30 cellular contexts compared by ENCODE assay signal in genomic region chr18:35063875-35064274, GRCh38. TPM values are rescaled to one million over a fixed set of nuclear protein-coding genes. Genes with fewer than 3 reads are reported as not detected.
A peak's percentile ranks its signal among the peaks of the same experiment; 100 is the strongest.
DNase-seq lines count a peak whose midpoint lies in the region; ATAC-seq, FAIRE-seq and TF ChIP-seq lines count a peak whose summit lies in the region.
"Had no signal": no experiment of that assay in that cellular context is flagged by ENCODE, and none has a peak within 500 bp of the region (broad histone marks: within the 10 kb centered on the region; RNA-seq: fewer than 3 reads in every experiment).

No MANE protein-coding gene starts in this region.

- H3K27me3 Mint-ChIP-seq in natural killer cell (ENCODE audit: low read depth in 2 of 2), result no peaks in the 10 kb centered on the region
- H3K27me3 Mint-ChIP-seq in natural killer cell treated with Interleukin-12 subunit alpha and Interleukin-12 subunit beta and Interleukin-15 and Interleukin-18, amount 100 ng/mL, for 72 hours, result no peaks in the 10 kb centered on the region
- no peaks in the 10 kb centered on the region for H3K27me3 Mint-ChIP-seq in T-helper 2 cell treated with Interferon-gamma antibody and Interleukin-4, amounts not matched to agents 5 μg/mL and 100 μg/mL, for 36 hours (ENCODE audit: low read depth)

- intact Hi-C loops in natural killer cell (cut with micrococcal nuclease) (no loop called here), GM12878 (cut with micrococcal nuclease; ENCODE audit: unreplicated experiment) (no loop called here)

- no peak overlapping the region for H3K23ac ChIP-seq in mesenchymal stem cell (ENCODE audit: low read length in 2 of 2)

- no peak overlapping the region for H3K4ac ChIP-seq in mesenchymal stem cell (ENCODE audit: low read depth in 1 of 2, low read length in 2 of 2)

- DNase-seq in natural killer cell (no peak), GM12878 (ENCODE audit: low read depth, low spot score) (no peak), mesenchymal stem cell (no peak), hepatocyte (ENCODE audit: low spot score) (no peak), RKO (ENCODE audit: low spot score) (no peak)
- DNase-seq in natural killer cell treated with Interleukin-12 subunit alpha and Interleukin-12 subunit beta and Interleukin-15 and Interleukin-18, amount 100 ng/mL, for 72 hours (ENCODE audit: low spot score), result no peak
- no peak for DNase-seq in T-helper 2 cell treated with Interferon-gamma antibody and Interleukin-4, amounts not matched to agents 5 μg/mL and 100 μg/mL, for 36 hours (ENCODE audit: low spot score)
- DNase-seq: AML-193; CD8-positive, alpha-beta T cell; DMS 273 treated with DMSO at 0.1 percent for 48 hours; DMS79; GF-D8; HCEC 1CT; KBM-7; MM.1S; NCI-H1048; NCI-H1417 treated with DMSO at 0.1 percent for 48 hours; NCI-H1930; NCI-H446; NCI-H524 treated with DMSO at 0.1 percent for 48 hours; NCI-H82; OCI-M1; Peyer's patch; SJCRH30 had no signal

- H3K36me3 ChIP-seq in GM12878 (ENCODE audit: control insufficient read depth in 2 of 2, insufficient read depth in 2 of 2, low read length in 1 of 2), result no peaks in the 10 kb centered on the region
- no peaks in the 10 kb centered on the region for H3K36me3 ChIP-seq in mesenchymal stem cell (ENCODE audit: control insufficient read depth in 1 of 2, insufficient read depth in 2 of 2, low read depth in 1 of 2, low read length in 2 of 2)
- H3K36me3 ChIP-seq in hepatocyte (replicated peaks; ENCODE audit: insufficient read depth, low read depth), result no peaks in the 10 kb centered on the region
- H3K36me3 ChIP-seq: Peyer's patch, SJCRH30 had no signal

- ATAC-seq in natural killer cell (peak in 1 of 3 donors; percentile 4), GM12878 (no peak)
- no peak for ATAC-seq in natural killer cell treated with Interleukin-12 subunit alpha and Interleukin-12 subunit beta and Interleukin-15 and Interleukin-18, amount 100 ng/mL, for 72 hours
- ATAC-seq: A549; CD8-positive, alpha-beta T cell; SK-N-SH treated with all-trans-retinoic acid at 6 μM for 48 hours had no signal

- no peak for TF ChIP-seq POLR2A in GM12878 (IDR thresholded peaks at IDR 0.05; ENCODE audit: low read depth, low read length)

- H3K4me3 Mint-ChIP-seq in natural killer cell, result no peak overlapping the region
- H3K4me3 Mint-ChIP-seq in natural killer cell treated with Interleukin-12 subunit alpha and Interleukin-12 subunit beta and Interleukin-15 and Interleukin-18, amount 100 ng/mL, for 72 hours, result no peak overlapping the region
- H3K4me3 Mint-ChIP-seq in T-helper 2 cell treated with Interferon-gamma antibody and Interleukin-4, amounts not matched to agents 5 μg/mL and 100 μg/mL, for 36 hours, result no peak overlapping the region
- H3K4me3 Mint-ChIP-seq: CD8-positive, alpha-beta T cell had no signal

- no peaks in the 10 kb centered on the region for H3K9me3 ChIP-seq in GM12878 (replicated peaks; ENCODE audit: control insufficient read depth, insufficient read depth, low read length)
- no peaks in the 10 kb centered on the region for H3K9me3 ChIP-seq in mesenchymal stem cell (ENCODE audit: control insufficient read depth, low read length)
- no peaks in the 10 kb centered on the region for H3K9me3 ChIP-seq in hepatocyte (ENCODE audit: low read depth)
- H3K9me3 ChIP-seq: A549; BLaER1 treated with 17β-estradiol and CSF1 and Interleukin-3, amounts not matched to agents 10 nM and 100 nM; Peyer's patch; SJCRH30 had no signal

- peaks cover 40% of the 10 kb centered on the region for H3K79me1 ChIP-seq in mesenchymal stem cell (replicated peaks; ENCODE audit: low read length, poor library complexity, severe bottlenecking)

- H3K14ac ChIP-seq in mesenchymal stem cell (ENCODE audit: low read length in 2 of 2), result no peak overlapping the region

- H3K27me3 ChIP-seq in GM12878 (replicated peaks in 1 of 2; ENCODE audit: control insufficient read depth in 2 of 2, insufficient read depth in 2 of 2, low read length in 1 of 2) (no peaks in the 10 kb centered on the region), mesenchymal stem cell (ENCODE audit: control insufficient read depth in 1 of 2, insufficient read depth in 1 of 2, low read length in 2 of 2) (no peaks in the 10 kb centered on the region), hepatocyte (no peaks in the 10 kb centered on the region)
- H3K27me3 ChIP-seq: BLaER1 treated with 17β-estradiol and CSF1 and Interleukin-3, amounts not matched to agents 10 nM and 100 nM; Peyer's patch; SJCRH30 had no signal

- H3K9ac ChIP-seq in GM12878 (ENCODE audit: control insufficient read depth, insufficient read depth, low read length) (no peak overlapping the region), mesenchymal stem cell (ENCODE audit: low read length) (no peak overlapping the region)
- H3K9ac ChIP-seq: BLaER1 treated with 17β-estradiol and CSF1 and Interleukin-3, amounts not matched to agents 10 nM and 100 nM had no signal

- H2AFZ ChIP-seq in GM12878 (ENCODE audit: control insufficient read depth, low read depth, low read length) (no peak overlapping the region), mesenchymal stem cell (ENCODE audit: low read depth, low read length) (no peak overlapping the region), hepatocyte (no peak overlapping the region)

- H3K4me2 ChIP-seq in GM12878 (ENCODE audit: control insufficient read depth, insufficient read depth), result no peak overlapping the region
- no peak overlapping the region for H3K4me2 ChIP-seq in mesenchymal stem cell (ENCODE audit: low read length, poor library complexity, severe bottlenecking)
- H3K4me2 ChIP-seq in hepatocyte, result no peak overlapping the region
- H3K4me2 ChIP-seq: A549; BLaER1 treated with 17β-estradiol and CSF1 and Interleukin-3, amounts not matched to agents 10 nM and 100 nM had no signal

- CTCF ChIA-PET in GM12878 (lab: Yijun Ruan, JAX), result no interaction called here

- no peak overlapping the region for H3K4me3 ChIP-seq in GM12878
- H3K4me3 ChIP-seq in mesenchymal stem cell (ENCODE audit: insufficient read depth in 1 of 2, low read depth in 1 of 2, low read length in 2 of 2), result no peak overlapping the region
- H3K4me3 ChIP-seq in hepatocyte, result no peak overlapping the region
- H3K4me3 ChIP-seq: A549; BLaER1 treated with 17β-estradiol and CSF1 and Interleukin-3, amounts not matched to agents 10 nM and 100 nM; Peyer's patch; SJCRH30 had no signal

- no peak overlapping the region for H2BK5ac ChIP-seq in mesenchymal stem cell (ENCODE audit: low read depth, low read length, poor library complexity, severe bottlenecking)

- H3K9me2 ChIP-seq in hepatocyte (replicated peaks; ENCODE audit: insufficient read depth), result no peaks in the 10 kb centered on the region

- H3K27ac Mint-ChIP-seq in natural killer cell, result peak overlapping the region; percentile 25 to 74
- peak overlapping the region in 1 of 2 donors; percentile 48 for H3K27ac Mint-ChIP-seq in natural killer cell treated with Interleukin-12 subunit alpha and Interleukin-12 subunit beta and Interleukin-15 and Interleukin-18, amount 100 ng/mL, for 72 hours
- no peak overlapping the region for H3K27ac Mint-ChIP-seq in T-helper 2 cell treated with Interferon-gamma antibody and Interleukin-4, amounts not matched to agents 5 μg/mL and 100 μg/mL, for 36 hours

- peaks cover 85 to 89% of the 10 kb centered on the region in 2 donors for H3K4me1 Mint-ChIP-seq in natural killer cell
- peaks cover 38 to 59% of the 10 kb centered on the region in 2 donors for H3K4me1 Mint-ChIP-seq in natural killer cell treated with Interleukin-12 subunit alpha and Interleukin-12 subunit beta and Interleukin-15 and Interleukin-18, amount 100 ng/mL, for 72 hours (ENCODE audit: low read depth in 2 of 2)
- no peaks in the 10 kb centered on the region for H3K4me1 Mint-ChIP-seq in T-helper 2 cell treated with Interferon-gamma antibody and Interleukin-4, amounts not matched to agents 5 μg/mL and 100 μg/mL, for 36 hours (ENCODE audit: low read depth)

- SMC1A ChIA-PET in GM12878 (lab: Charles Lee; ENCODE audit: uncharacterized antibody, unreplicated experiment), result interaction anchor here (0.9 to 1.5 kb wide), 3 partner anchors 13 to 37 kb away, joined by 3 to 5 read pairs (median 3); no protein-coding TSS in a partner anchor

- TF ChIP-seq RAD21 in GM12878 (IDR thresholded peaks at IDR 0.05; ENCODE audit: insufficient read depth, low read depth, low read length), result no peak

- POLR2A ChIA-PET in GM12878 (lab: Charles Lee), result no interaction called here

- FAIRE-seq in GM12878 (lab: Jason Lieb, UNC), result no peak
- FAIRE-seq: A549, GM12892, GM19239, H1 had no signal

- H3K4me1 ChIP-seq in GM12878 (ENCODE audit: control insufficient read depth, insufficient read depth, low read length), result no peaks in the 10 kb centered on the region
- no peaks in the 10 kb centered on the region for H3K4me1 ChIP-seq in mesenchymal stem cell (ENCODE audit: control insufficient read depth, insufficient read depth, low read depth, low read length)
- H3K4me1 ChIP-seq in hepatocyte (ENCODE audit: insufficient read depth), result no peaks in the 10 kb centered on the region
- H3K4me1 ChIP-seq: BLaER1 treated with 17β-estradiol and CSF1 and Interleukin-3, amounts not matched to agents 10 nM and 100 nM; SJCRH30 had no signal

- RAD21 ChIA-PET in GM12878 (lab: Charles Lee; ENCODE audit: unreplicated experiment), result no interaction called here

- no peaks in the 10 kb centered on the region for H4K20me1 ChIP-seq in GM12878 (ENCODE audit: control insufficient read depth, insufficient read depth)
- H4K20me1 ChIP-seq in hepatocyte (ENCODE audit: insufficient read depth, poor library complexity, severe bottlenecking), result no peaks in the 10 kb centered on the region

- no TSS peak for BruUV-seq in GM12878 (replicated peaks; lab: Mats Ljungman, UMichigan)

- H3K18ac ChIP-seq in mesenchymal stem cell (ENCODE audit: low read depth in 1 of 2, low read length in 2 of 2), result no peak overlapping the region

- no peak for TF ChIP-seq EP300 in GM12878 (IDR thresholded peaks at IDR 0.05; ENCODE audit: borderline replicate concordance in 1 of 2, control insufficient read depth in 1 of 2, low read depth in 2 of 2, low read length in 2 of 2)

- H3K27ac ChIP-seq in GM12878 (ENCODE audit: control insufficient read depth, insufficient read depth) (no peak overlapping the region), mesenchymal stem cell (ENCODE audit: low read length, poor library complexity, severe bottlenecking) (no peak overlapping the region), hepatocyte (no peak overlapping the region)
- H3K27ac ChIP-seq: A549; BLaER1 treated with 17β-estradiol and CSF1 and Interleukin-3, amounts not matched to agents 10 nM and 100 nM; Peyer's patch; SJCRH30 had no signal

- peak overlapping the region; percentile 57 for H4K8ac ChIP-seq in mesenchymal stem cell (ENCODE audit: low read length)

- no peak overlapping the region for H2BK15ac ChIP-seq in mesenchymal stem cell (ENCODE audit: low read depth, poor library complexity, severe bottlenecking)

- H3K9me3 Mint-ChIP-seq in natural killer cell, result no peaks in the 10 kb centered on the region
- no peaks in the 10 kb centered on the region for H3K9me3 Mint-ChIP-seq in natural killer cell treated with Interleukin-12 subunit alpha and Interleukin-12 subunit beta and Interleukin-15 and Interleukin-18, amount 100 ng/mL, for 72 hours
- no peaks in the 10 kb centered on the region for H3K9me3 Mint-ChIP-seq in T-helper 2 cell treated with Interferon-gamma antibody and Interleukin-4, amounts not matched to agents 5 μg/mL and 100 μg/mL, for 36 hours
- H3K9me3 Mint-ChIP-seq: CD8-positive, alpha-beta T cell had no signal

- in situ Hi-C loops in GM12878 (cut with MboI), result no loop called here

- H3K36me3 Mint-ChIP-seq in natural killer cell, result no peaks in the 10 kb centered on the region
- H3K36me3 Mint-ChIP-seq in natural killer cell treated with Interleukin-12 subunit alpha and Interleukin-12 subunit beta and Interleukin-15 and Interleukin-18, amount 100 ng/mL, for 72 hours, result no peaks in the 10 kb centered on the region
- H3K36me3 Mint-ChIP-seq in T-helper 2 cell treated with Interferon-gamma antibody and Interleukin-4, amounts not matched to agents 5 μg/mL and 100 μg/mL, for 36 hours (ENCODE audit: low read depth), result no peaks in the 10 kb centered on the region

- H3K79me2 ChIP-seq in GM12878 (ENCODE audit: control insufficient read depth, insufficient read depth, low read length), result no peaks in the 10 kb centered on the region
- peaks cover 17% of the 10 kb centered on the region for H3K79me2 ChIP-seq in hepatocyte

- WGBS in GM12878 (ENCODE audit: insufficient coverage, insufficient replicate concordance, low lambda C conversion rate, missing lambda C conversion rate), result 50% methylated on average over 2 of the region's 2 CpGs
- 81% methylated on average over 2 of the region's 2 CpGs for WGBS in mesenchymal stem cell
- WGBS in hepatocyte (ENCODE audit: low lambda C conversion rate, missing lambda C conversion rate), result 61% methylated on average over 2 of the region's 2 CpGs

- H2BK120ac ChIP-seq in mesenchymal stem cell (ENCODE audit: low read depth, low read length), result no peak overlapping the region

- H2BK12ac ChIP-seq in mesenchymal stem cell (ENCODE audit: low read length in 2 of 2), result no peak overlapping the region

- TF ChIP-seq CTCF in natural killer cell (IDR thresholded peaks at IDR 0.05) (no peak), GM12878 (IDR thresholded peaks at IDR 0.05 in 2 of 3, conservative IDR thresholded peaks at IDR 0.05 in 1 of 3; ENCODE audit: control insufficient read depth in 2 of 3, extremely low read depth in 1 of 3, insufficient read depth in 1 of 3, low read depth in 3 of 3, low read length in 3 of 3) (no peak), hepatocyte (IDR thresholded peaks at IDR 0.05; ENCODE audit: poor library complexity) (no peak)

- no peak overlapping the region for H2AK5ac ChIP-seq in mesenchymal stem cell (ENCODE audit: low read length, severe bottlenecking)

- H4K91ac ChIP-seq in mesenchymal stem cell (ENCODE audit: low read length), result no peak overlapping the region

RNA-seq across cellular contexts. Expression of gene MAPRE2, which starts 22.7 kb away (rescaled TPM):
- total RNA-seq in natural killer cell (100 to 1,000 TPM; 159 to 283 (median 207) TPM), GM12878 (2014; rRNA removed) (20.9 and 22.4 TPM in 2 replicates), GM12878 (2014; rRNA removed; fragmentation: Illumina TruSeq; extraction: Trizol) (18.7 and 18.9 TPM in 2 replicates), GM12878 (2021) (23.9 and 27.9 TPM in 2 replicates), hepatocyte (27.6 and 28.2 TPM in 2 replicates)
- 10 to 100 TPM; 32.8 to 44.4 TPM for total RNA-seq in natural killer cell treated with Interleukin-12 subunit alpha and Interleukin-12 subunit beta and Interleukin-15 and Interleukin-18, amount 100 ng/mL, for 72 hours
- 39.7 and 46.4 TPM in 2 replicates for total RNA-seq in GM12878 (2013; cell fraction: nucleolus; rRNA removed)
- 9.5 TPM for polyA plus RNA-seq in GM12878 (2011; ENCODE audit: low read depth)
- polyA plus RNA-seq in GM12878 (2011; rRNA removed) (50.6 and 63.4 TPM in 2 replicates), GM12878 (2014; fragmentation: Illumina TruSeq; extraction: Trizol) (28.5 and 39.8 TPM in 2 replicates), GM12878 (2014; fragmentation: Nextera tagmentation; extraction: Ambion mirVana) (10 to 100 TPM; 11.0 to 16.3 TPM), GM12878 (2014; rRNA removed) (26.7 and 32.3 TPM in 2 replicates), GM12878 (2016; fragmentation: Nextera tagmentation; extraction: Ambion mirVana) (10 to 100 TPM; 24.0 to 25.0 TPM), hepatocyte (19.1 and 21.1 TPM in 2 replicates)
- polyA plus RNA-seq in GM12878 (2011; cell fraction: cytosol; rRNA removed), result 30.0 and 31.6 TPM in 2 replicates
- polyA plus RNA-seq in GM12878 (2011; cell fraction: nucleus; rRNA removed), result 24.9 and 37.2 TPM in 2 replicates
- polyA plus RNA-seq in GM12878 (2012), result 11.7 and 13.4 TPM in 2 replicates
- polyA minus RNA-seq in GM12878 (2011; rRNA and poly(A)+ RNA removed), result 33.8 and 41.5 TPM in 2 replicates
- polyA minus RNA-seq in GM12878 (2011; cell fraction: cytosol; rRNA and poly(A)+ RNA removed), result 11.5 and 12.0 TPM in 2 replicates
- polyA minus RNA-seq in GM12878 (2011; cell fraction: nucleus; rRNA and poly(A)+ RNA removed), result 19.8 and 37.9 TPM in 2 replicates
- 54.6 TPM for polyA plus RNA-seq in mesenchymal stem cell (2013, experiment 1 of 2)
- polyA plus RNA-seq in mesenchymal stem cell (2013, experiment 2 of 2), result 55.7 TPM
